6 cellular contexts compared by ENCODE assay signal in genomic region chr2:133039531-133039930, GRCh38.
"Had no signal": no experiment of that assay in that cellular context is flagged by ENCODE, and none has a peak within 500 bp of the region (broad histone marks: within the 10 kb centered on the region; RNA-seq: fewer than 3 reads in every experiment).

No MANE protein-coding gene starts in this region.

- H3K4me2 ChIP-seq: GM23338 had no signal

- ATAC-seq: GM23338, HepG2, K562 had no signal

- H3K4me3 ChIP-seq: GM23338, K562 had no signal

- H3K27ac ChIP-seq: HL-60 had no signal

- H2AFZ ChIP-seq: GM23338 had no signal

- H3K27ac Mint-ChIP-seq: GM23338, H9, HFFc6 had no signal

- H3K4me3 Mint-ChIP-seq: GM23338, H9, HFFc6 had no signal

- DNase-seq: H9, HFFc6 had no signal

- H3K4me1 Mint-ChIP-seq: GM23338, H9 had no signal
